Comparison of ENCODE assay signal across 17 cellular contexts in the genomic region with DNA sequence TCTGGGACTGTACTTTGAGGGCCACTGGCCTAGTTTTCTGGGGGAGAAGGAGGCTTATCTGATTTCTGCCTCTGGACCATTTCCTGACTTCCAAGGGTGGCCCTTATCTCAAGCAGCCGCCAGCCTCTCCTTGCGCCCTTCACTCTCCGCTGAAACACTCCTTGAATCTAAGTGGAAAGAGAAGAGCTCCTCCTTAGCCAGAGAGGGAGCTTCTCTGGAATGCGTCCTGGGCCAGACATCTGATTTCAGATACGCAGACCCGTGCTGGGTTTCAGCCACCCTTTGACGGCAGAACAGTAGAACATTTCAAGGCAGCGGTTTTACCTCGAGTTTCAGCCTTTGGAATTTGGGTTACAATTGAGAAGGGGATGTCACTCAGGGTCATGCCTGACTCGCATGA.
DNase-seq lines count a peak whose midpoint lies in the region; ATAC-seq and TF ChIP-seq lines count a peak whose summit lies in the region.
"Had no signal": no experiment of that assay in that cellular context is flagged by ENCODE, and none has a peak within 500 bp of the region (broad histone marks: within the 10 kb centered on the region; RNA-seq: fewer than 3 reads in every experiment).

No MANE protein-coding gene starts in this region.

- peaks cover 7% of the 10 kb centered on the region; the same call in 2 of the 3 replicates for H3K4me1 Mint-ChIP-seq in GM23338
- H3K4me1 Mint-ChIP-seq in stimulated activated naive CD8-positive, alpha-beta T cell treated with anti-CD3 and anti-CD28 coated beads, Interleukin-15, amount 100 ng/mL, for 72 hours: no peaks in the 10 kb centered on the region
- H3K4me1 Mint-ChIP-seq: CD14-positive monocyte; CD4-positive, alpha-beta memory T cell had no signal

- H3K4me3 ChIP-seq in GM23338 (no peak overlapping the region), ovary (no peak overlapping the region), SK-N-SH (ENCODE audit: low read depth in 2 of 2, low read length in 1 of 2) (no peak overlapping the region)
- H3K4me3 ChIP-seq: GM23248 had no signal

- no peak overlapping the region for H3K9ac ChIP-seq in SK-N-SH
- H3K9ac ChIP-seq: GM23248 had no signal

- TF ChIP-seq POLR2A in ovary (IDR thresholded peaks at IDR 0.05): no peak

- no peaks in the 10 kb centered on the region for H3K36me3 ChIP-seq in GM23338 (ENCODE audit: insufficient read depth)
- no peaks in the 10 kb centered on the region for H3K36me3 ChIP-seq in ovary
- no peaks in the 10 kb centered on the region for H3K36me3 ChIP-seq in SK-N-SH (replicated peaks in 1 of 2; ENCODE audit: control insufficient read depth in 1 of 2, insufficient read depth in 2 of 2, low read length in 1 of 2)
- H3K36me3 ChIP-seq: BE2C had no signal

- intact Hi-C loops in ovary (cut with DNase I): no loop called here

- H3K27me3 ChIP-seq in GM23338 (ENCODE audit: insufficient read depth) (no peaks in the 10 kb centered on the region), ovary (no peaks in the 10 kb centered on the region), SK-N-SH (ENCODE audit: insufficient read depth) (no peaks in the 10 kb centered on the region; the same call in 1 of the 2 replicates)
- H3K27me3 ChIP-seq: BE2C had no signal

- TF ChIP-seq CTCF in GM23338 (conservative IDR thresholded peaks at IDR 0.05; ENCODE audit: low read depth in 2 of 2) (no peak), ovary (IDR thresholded peaks at IDR 0.05) (no peak), SK-N-SH (IDR thresholded peaks at IDR 0.05) (no peak)

- no peak overlapping the region for H2AFZ ChIP-seq in GM23338
- H2AFZ ChIP-seq in SK-N-SH (ENCODE audit: low read depth): no peak overlapping the region
- H2AFZ ChIP-seq: GM23248 had no signal

- H4K20me1 ChIP-seq in GM23338 (replicated peaks; ENCODE audit: insufficient read depth) (no peaks in the 10 kb centered on the region), SK-N-SH (ENCODE audit: insufficient read depth) (no peaks in the 10 kb centered on the region)

- H3K4me3 Mint-ChIP-seq in GM23338: no peak overlapping the region
- H3K4me3 Mint-ChIP-seq in stimulated activated naive CD8-positive, alpha-beta T cell treated with anti-CD3 and anti-CD28 coated beads, Interleukin-15, amount 100 ng/mL, for 72 hours: no peak overlapping the region
- H3K4me3 Mint-ChIP-seq: CD14-positive monocyte; CD4-positive, alpha-beta memory T cell had no signal

- H3K79me2 ChIP-seq in GM23338 (replicated peaks; ENCODE audit: insufficient read depth) (no peaks in the 10 kb centered on the region), SK-N-SH (ENCODE audit: insufficient read depth) (no peaks in the 10 kb centered on the region)

- H3K36me3 Mint-ChIP-seq in GM23338 (ENCODE audit: low read depth): no peaks in the 10 kb centered on the region
- H3K36me3 Mint-ChIP-seq: CD14-positive monocyte; CD4-positive, alpha-beta memory T cell had no signal

- peak; percentile 64 for ATAC-seq in GM23338
- ATAC-seq in stimulated activated naive CD8-positive, alpha-beta T cell treated with anti-CD3 and anti-CD28 coated beads, Interleukin-15, amount 100 ng/mL, for 72 hours: no peak

- peak; percentile 76 for DNase-seq in DMS79 (lab: John Stamatoyannopoulos, UW)
- DNase-seq in GM23338 (ENCODE audit: low spot score): peak; percentile 24
- peak; percentile 44 for DNase-seq in iPS-NIHi7 (ENCODE audit: extremely low spot score)
- DNase-seq in stimulated activated CD4-positive, alpha-beta T cell treated with anti-CD3 and anti-CD28 coated beads, Interleukin-4, amount 100 ng/mL, for 1 hour: no peak
- no peak for DNase-seq in ovary
- no peak for DNase-seq in SK-N-SH
- DNase-seq in stimulated activated naive CD8-positive, alpha-beta T cell treated with anti-CD3 and anti-CD28 coated beads, Interleukin-15, amount 100 ng/mL, for 72 hours: no peak
- DNase-seq: ACHN; BE2C; CD4-positive, alpha-beta memory T cell; DMS153; DND-41; EL; GM23248; HCEC 1CT had no signal

- H3K27ac Mint-ChIP-seq in GM23338: no peak overlapping the region
- H3K27ac Mint-ChIP-seq in stimulated activated naive CD8-positive, alpha-beta T cell treated with anti-CD3 and anti-CD28 coated beads, Interleukin-15, amount 100 ng/mL, for 72 hours: no peak overlapping the region
- H3K27ac Mint-ChIP-seq: CD14-positive monocyte; CD4-positive, alpha-beta memory T cell had no signal

- no peak overlapping the region for H3K4me2 ChIP-seq in GM23338
- H3K4me2 ChIP-seq in SK-N-SH: no peak overlapping the region

- H3K9me3 Mint-ChIP-seq in GM23338: no peaks in the 10 kb centered on the region
- H3K9me3 Mint-ChIP-seq in stimulated activated naive CD8-positive, alpha-beta T cell treated with anti-CD3 and anti-CD28 coated beads, Interleukin-15, amount 100 ng/mL, for 72 hours: no peaks in the 10 kb centered on the region
- H3K9me3 Mint-ChIP-seq: CD14-positive monocyte; CD4-positive, alpha-beta memory T cell had no signal

- POLR2A ChIA-PET in SK-N-SH (lab: Yijun Ruan, JAX): no interaction called here

- TF ChIP-seq RAD21 in SK-N-SH (IDR thresholded peaks at IDR 0.05; ENCODE audit: low read length): no peak

- H3K27me3 Mint-ChIP-seq in GM23338 (ENCODE audit: insufficient read depth, low read depth, poor library complexity): peaks cover 2% of the 10 kb centered on the region
- H3K27me3 Mint-ChIP-seq in stimulated activated naive CD8-positive, alpha-beta T cell treated with anti-CD3 and anti-CD28 coated beads, Interleukin-15, amount 100 ng/mL, for 72 hours: peaks cover 22% of the 10 kb centered on the region

- CTCF ChIA-PET in SK-N-SH (lab: Yijun Ruan, JAX): interaction anchor here (4.1 kb wide), 1 partner anchor 23 kb away, joined by 20 read pairs; no protein-coding TSS in a partner anchor

- no peaks in the 10 kb centered on the region for H3F3A ChIP-seq in GM23338 (replicated peaks; ENCODE audit: low read depth)
- no peaks in the 10 kb centered on the region for H3F3A ChIP-seq in SK-N-SH (replicated peaks; ENCODE audit: insufficient read depth)

- 40 to 43% (median 41%) methylated on average over 10 of the region's 10 CpGs for WGBS in ovary, 3 donors
- WGBS in SK-N-SH (ENCODE audit: low lambda C conversion rate): 66% methylated on average over 10 of the region's 10 CpGs

- H3K4me1 ChIP-seq in GM23338 (ENCODE audit: insufficient read depth) (no peaks in the 10 kb centered on the region), ovary (ENCODE audit: insufficient read depth) (no peaks in the 10 kb centered on the region), SK-N-SH (ENCODE audit: control insufficient read depth in 1 of 2, insufficient read depth in 2 of 2, low read depth in 1 of 2, low read length in 1 of 2) (peaks cover 0 to 15% of the 10 kb centered on the region in 2 experiments; a peak in 1 of 4 replicates)
- H3K4me1 ChIP-seq: BE2C had no signal

- H3K9me3 ChIP-seq in ovary (no peaks in the 10 kb centered on the region), SK-N-SH (no peaks in the 10 kb centered on the region)
- H3K9me3 ChIP-seq: BE2C had no signal

- H3K27ac ChIP-seq in GM23338 (ENCODE audit: low read depth) (no peak overlapping the region), ovary (no peak overlapping the region), SK-N-SH (ENCODE audit: low read depth in 2 of 2, low read length in 1 of 2) (no peak overlapping the region)
- H3K27ac ChIP-seq: GM23248, HL-60 had no signal

- no peaks in the 10 kb centered on the region for H3K9me2 ChIP-seq in GM23338 (ENCODE audit: insufficient read depth)
- no peaks in the 10 kb centered on the region for H3K9me2 ChIP-seq in SK-N-SH

- TF ChIP-seq EP300 in ovary (IDR thresholded peaks at IDR 0.05) (no peak), SK-N-SH (IDR thresholded peaks at IDR 0.05; ENCODE audit: borderline replicate concordance in 1 of 2, low read depth in 1 of 2, low read length in 1 of 2) (no peak)

TF ChIP-seq in GM23338, 12 proteins besides CTCF, POLR2A, EP300 and RAD21 (continues in another document):
- TF ChIP-seq JUNB (IDR thresholded peaks at IDR 0.05; ENCODE audit: unreplicated experiment) (no peak), ZNF114 (CRISPR knock-in tag; IDR thresholded peaks at IDR 0.05) (no peak), NANOG (IDR thresholded peaks at IDR 0.05; ENCODE audit: borderline replicate concordance) (no peak), POLR2AphosphoS5 (IDR thresholded peaks at IDR 0.05; ENCODE audit: low read depth) (no peak)

TF ChIP-seq in SK-N-SH, 30 proteins besides CTCF, POLR2A, EP300 and RAD21 (continues in another document):
- TF ChIP-seq JUND (IDR thresholded peaks at IDR 0.05) (no peak), FOXJ3 (CRISPR knock-in tag; IDR thresholded peaks at IDR 0.05) (no peak), EZH2phosphoT487 (IDR thresholded peaks at IDR 0.05; ENCODE audit: borderline replicate concordance, low read depth) (no peak), SIN3A (IDR thresholded peaks at IDR 0.05; ENCODE audit: borderline replicate concordance, low read depth, low read length) (no peak), RCOR1 (IDR thresholded peaks at IDR 0.05; ENCODE audit: low read length) (no peak), SMC3 (IDR thresholded peaks at IDR 0.05; ENCODE audit: low read depth, low read length) (no peak)
- TF ChIP-seq, protein P1, sequence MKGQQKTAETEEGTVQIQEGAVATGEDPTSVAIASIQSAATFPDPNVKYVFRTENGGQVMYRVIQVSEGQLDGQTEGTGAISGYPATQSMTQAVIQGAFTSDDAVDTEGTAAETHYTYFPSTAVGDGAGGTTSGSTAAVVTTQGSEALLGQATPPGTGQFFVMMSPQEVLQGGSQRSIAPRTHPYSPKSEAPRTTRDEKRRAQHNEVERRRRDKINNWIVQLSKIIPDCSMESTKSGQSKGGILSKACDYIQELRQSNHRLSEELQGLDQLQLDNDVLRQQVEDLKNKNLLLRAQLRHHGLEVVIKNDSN (IDR thresholded peaks at IDR 0.05; ENCODE audit: borderline replicate concordance, low read depth): no peak
- TF ChIP-seq, protein P2, sequence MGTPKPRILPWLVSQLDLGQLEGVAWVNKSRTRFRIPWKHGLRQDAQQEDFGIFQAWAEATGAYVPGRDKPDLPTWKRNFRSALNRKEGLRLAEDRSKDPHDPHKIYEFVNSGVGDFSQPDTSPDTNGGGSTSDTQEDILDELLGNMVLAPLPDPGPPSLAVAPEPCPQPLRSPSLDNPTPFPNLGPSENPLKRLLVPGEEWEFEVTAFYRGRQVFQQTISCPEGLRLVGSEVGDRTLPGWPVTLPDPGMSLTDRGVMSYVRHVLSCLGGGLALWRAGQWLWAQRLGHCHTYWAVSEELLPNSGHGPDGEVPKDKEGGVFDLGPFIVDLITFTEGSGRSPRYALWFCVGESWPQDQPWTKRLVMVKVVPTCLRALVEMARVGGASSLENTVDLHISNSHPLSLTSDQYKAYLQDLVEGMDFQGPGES (IDR thresholded peaks at IDR 0.05; ENCODE audit: low read depth, low read length): no peak

Comparison
In these comparisons a context has a peak if more than half of its experiments do, and no peak if none do; other contexts are left out.
1. DNase-seq: peak in DMS79 (single experiment), GM23338 (single experiment) and iPS-NIHi7 (single experiment); none in stimulated activated CD4-positive, alpha-beta T cell treated with anti-CD3 and anti-CD28 coated beads, Interleukin-4, amount 100 ng/mL, for 1 hour (single experiment), ovary (0 of 5), SK-N-SH (single experiment) and stimulated activated naive CD8-positive, alpha-beta T cell treated with anti-CD3 and anti-CD28 coated beads, Interleukin-15, amount 100 ng/mL, for 72 hours (0 of 2).